ENCODE assay signal across 34 cellular contexts in the genomic region with DNA sequence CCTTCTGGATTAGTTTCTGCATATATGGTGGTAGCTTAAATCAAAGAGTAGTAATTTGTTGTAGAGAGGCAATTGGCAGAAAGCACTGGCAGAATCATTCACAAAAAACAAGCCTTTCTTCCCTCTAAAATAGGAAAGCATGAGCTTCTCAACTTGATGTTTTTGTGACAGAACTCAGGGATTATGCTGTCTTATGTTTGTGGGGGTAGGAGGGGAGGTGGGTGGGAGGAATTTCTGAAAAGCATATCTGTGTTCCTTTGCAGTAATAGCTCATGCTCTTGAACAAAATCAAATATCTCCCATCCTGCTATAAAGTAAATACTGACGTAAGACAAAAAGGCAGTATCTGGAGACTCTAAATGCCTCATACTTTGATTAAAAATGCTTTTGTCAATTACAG.
"Had no signal": no experiment of that assay in that cellular context is flagged by ENCODE, and none has a peak within 500 bp of the region (broad histone marks: within the 10 kb centered on the region; RNA-seq: fewer than 3 reads in every experiment).

No MANE protein-coding gene starts in this region.

- H3K4me3 Mint-ChIP-seq: activated CD4-positive, alpha-beta memory T cell treated with anti-CD3 and anti-CD28 coated beads for 36 hours; activated CD4-positive, alpha-beta T cell treated with anti-CD3 and anti-CD28 coated beads for 36 hours; activated CD4-positive, alpha-beta T cell treated with anti-CD3 and anti-CD28 coated beads, Interleukin-2, amount 10 ng/mL, durations not matched to agents 24 days and 14 days; activated CD8-positive, alpha-beta memory T cell treated with anti-CD3 and anti-CD28 coated beads, Interleukin-2, amount 10 ng/mL, durations not matched to agents 7 days and 5 days; activated CD8-positive, alpha-beta T cell treated with anti-CD3 and anti-CD28 coated beads, Interleukin-2, amount 10 ng/mL, durations not matched to agents 7 days and 5 days; activated naive CD4-positive, alpha-beta T cell treated with anti-CD3 and anti-CD28 coated beads for 36 hours; activated naive CD4-positive, alpha-beta T cell treated with anti-CD3 and anti-CD28 coated beads, Interleukin-2, amount 50 U/mL, for 24 hours; activated naive CD8-positive, alpha-beta T cell treated with anti-CD3 and anti-CD28 coated beads for 36 hours; activated naive CD8-positive, alpha-beta T cell treated with anti-CD3 and anti-CD28 coated beads, Interleukin-2, amount 50 U/mL, for 24 hours; activated T-helper 1 cell treated with anti-CD3 and anti-CD28 coated beads, Interleukin-12 subunit alpha, Interleukin-12 subunit beta, Interleukin-2, Interleukin-4 antibody, amounts not matched to agents 30 ng/mL and 10 ng/mL and 1 ng/mL, durations not matched to agents 14 hours and 24 hours and 36 hours; dendritic cell treated with granulocyte-macrophage colony-stimulating factor and Interleukin-4, amounts not matched to agents 40 ng/mL and 50 ng/mL, for 4 days; endodermal cell; T-helper 17 cell; T-helper 2 cell treated with Interferon-gamma antibody and Interleukin-4, amounts not matched to agents 5 μg/mL and 100 μg/mL, for 36 hours had no signal

- ATAC-seq: activated CD4-positive, alpha-beta T cell treated with anti-CD3 and anti-CD28 coated beads for 36 hours; activated CD8-positive, alpha-beta memory T cell treated with anti-CD3 and anti-CD28 coated beads, Interleukin-2, amount 10 ng/mL, durations not matched to agents 7 days and 5 days; activated CD8-positive, alpha-beta T cell treated with anti-CD3 and anti-CD28 coated beads, Interleukin-2, amount 10 ng/mL, durations not matched to agents 7 days and 5 days; activated naive CD8-positive, alpha-beta T cell treated with anti-CD3 and anti-CD28 coated beads, Interleukin-2, amount 50 U/mL, for 24 hours; esophagus mucosa; gastrocnemius medialis; heart left ventricle; T-helper 17 cell had no signal

- H3K9me3 Mint-ChIP-seq: activated CD4-positive, alpha-beta T cell treated with anti-CD3 and anti-CD28 coated beads, Interleukin-2, amount 10 ng/mL, durations not matched to agents 24 days and 14 days; activated naive CD4-positive, alpha-beta T cell treated with anti-CD3 and anti-CD28 coated beads for 36 hours; activated naive CD4-positive, alpha-beta T cell treated with anti-CD3 and anti-CD28 coated beads, Interleukin-2, amount 50 U/mL, for 24 hours; activated naive CD8-positive, alpha-beta T cell treated with anti-CD3 and anti-CD28 coated beads for 36 hours; activated naive CD8-positive, alpha-beta T cell treated with anti-CD3 and anti-CD28 coated beads, Interleukin-2, amount 50 U/mL, for 24 hours; activated T-helper 1 cell treated with anti-CD3 and anti-CD28 coated beads, Interleukin-12 subunit alpha, Interleukin-12 subunit beta, Interleukin-2, Interleukin-4 antibody, amounts not matched to agents 30 ng/mL and 10 ng/mL and 1 ng/mL, durations not matched to agents 14 hours and 24 hours and 36 hours; activated T-helper 2 cell treated with anti-CD3 and anti-CD28 coated beads, Interferon-gamma antibody, Interleukin-2, Interleukin-4, amounts not matched to agents 10 μg/mL and 5 μg/mL and 100 μg/mL, durations not matched to agents 14 hours and 24 hours and 36 hours; dendritic cell treated with granulocyte-macrophage colony-stimulating factor and Interleukin-4, amounts not matched to agents 40 ng/mL and 50 ng/mL, for 4 days; endodermal cell; T-helper 2 cell treated with Interferon-gamma antibody and Interleukin-4, amounts not matched to agents 5 μg/mL and 100 μg/mL, for 36 hours had no signal

- H3K36me3 Mint-ChIP-seq: activated CD4-positive, alpha-beta memory T cell treated with anti-CD3 and anti-CD28 coated beads for 36 hours; activated CD8-positive, alpha-beta memory T cell treated with anti-CD3 and anti-CD28 coated beads, Interleukin-2, amount 10 ng/mL, durations not matched to agents 7 days and 5 days; activated naive CD4-positive, alpha-beta T cell treated with anti-CD3 and anti-CD28 coated beads, Interleukin-2, amount 50 U/mL, for 24 hours; activated naive CD8-positive, alpha-beta T cell treated with anti-CD3 and anti-CD28 coated beads for 36 hours had no signal

- H3K4me1 Mint-ChIP-seq: activated CD4-positive, alpha-beta T cell treated with anti-CD3 and anti-CD28 coated beads for 36 hours; activated CD4-positive, alpha-beta T cell treated with anti-CD3 and anti-CD28 coated beads, Interleukin-2, amount 10 ng/mL, durations not matched to agents 24 days and 14 days; activated CD8-positive, alpha-beta memory T cell treated with anti-CD3 and anti-CD28 coated beads, Interleukin-2, amount 10 ng/mL, durations not matched to agents 7 days and 5 days; activated naive CD4-positive, alpha-beta T cell treated with anti-CD3 and anti-CD28 coated beads, Interleukin-2, amount 50 U/mL, for 24 hours; activated naive CD8-positive, alpha-beta T cell treated with anti-CD3 and anti-CD28 coated beads for 36 hours; activated naive CD8-positive, alpha-beta T cell treated with anti-CD3 and anti-CD28 coated beads, Interleukin-2, amount 50 U/mL, for 24 hours; T-helper 17 cell had no signal

- H3K27ac Mint-ChIP-seq: activated CD4-positive, alpha-beta memory T cell treated with anti-CD3 and anti-CD28 coated beads for 36 hours; activated CD4-positive, alpha-beta T cell treated with anti-CD3 and anti-CD28 coated beads for 36 hours; activated CD4-positive, alpha-beta T cell treated with anti-CD3 and anti-CD28 coated beads, Interleukin-2, amount 10 ng/mL, durations not matched to agents 24 days and 14 days; activated CD8-positive, alpha-beta memory T cell treated with anti-CD3 and anti-CD28 coated beads, Interleukin-2, amount 10 ng/mL, durations not matched to agents 7 days and 5 days; activated CD8-positive, alpha-beta T cell treated with anti-CD3 and anti-CD28 coated beads, Interleukin-2, amount 10 ng/mL, durations not matched to agents 7 days and 5 days; activated naive CD4-positive, alpha-beta T cell treated with anti-CD3 and anti-CD28 coated beads for 36 hours; activated naive CD4-positive, alpha-beta T cell treated with anti-CD3 and anti-CD28 coated beads, Interleukin-2, amount 50 U/mL, for 24 hours; activated naive CD8-positive, alpha-beta T cell treated with anti-CD3 and anti-CD28 coated beads for 36 hours; activated naive CD8-positive, alpha-beta T cell treated with anti-CD3 and anti-CD28 coated beads, Interleukin-2, amount 50 U/mL, for 24 hours; activated T-helper 1 cell treated with anti-CD3 and anti-CD28 coated beads, Interleukin-12 subunit alpha, Interleukin-12 subunit beta, Interleukin-2, Interleukin-4 antibody, amounts not matched to agents 30 ng/mL and 10 ng/mL and 1 ng/mL, durations not matched to agents 14 hours and 24 hours and 36 hours; activated T-helper 2 cell treated with anti-CD3 and anti-CD28 coated beads, Interferon-gamma antibody, Interleukin-2, Interleukin-4, amounts not matched to agents 10 μg/mL and 5 μg/mL and 100 μg/mL, durations not matched to agents 14 hours and 24 hours and 36 hours; dendritic cell treated with granulocyte-macrophage colony-stimulating factor and Interleukin-4, amounts not matched to agents 40 ng/mL and 50 ng/mL, for 4 days; endodermal cell; T-helper 17 cell; T-helper 2 cell treated with Interferon-gamma antibody and Interleukin-4, amounts not matched to agents 5 μg/mL and 100 μg/mL, for 36 hours had no signal

- DNase-seq: activated CD4-positive, alpha-beta memory T cell treated with anti-CD3 and anti-CD28 coated beads for 36 hours; activated CD4-positive, alpha-beta T cell treated with anti-CD3 and anti-CD28 coated beads for 36 hours; activated CD4-positive, alpha-beta T cell treated with anti-CD3 and anti-CD28 coated beads, Interleukin-2, amount 10 ng/mL, durations not matched to agents 24 days and 14 days; activated CD4-positive, CD25-positive, alpha-beta regulatory T cell; activated CD4-positive, CD25-positive, alpha-beta regulatory T cell treated with anti-CD3 and anti-CD28 coated beads, Interleukin-2, amount 50 U/mL, for 72 hours; activated CD8-positive, alpha-beta memory T cell treated with anti-CD3 and anti-CD28 coated beads, Interleukin-2, amount 10 ng/mL, durations not matched to agents 7 days and 5 days; activated CD8-positive, alpha-beta memory T cell treated with anti-CD3 and anti-CD28 coated beads, Interleukin-2, amount 50 U/mL, for 4 hours; activated CD8-positive, alpha-beta T cell treated with anti-CD3 and anti-CD28 coated beads, Interleukin-2, amount 10 ng/mL, durations not matched to agents 7 days and 5 days; activated effector memory CD4-positive, alpha-beta T cell treated with anti-CD3 and anti-CD28 coated beads, Interleukin-2, amount 50 U/mL, for 16 hours; activated naive CD4-positive, alpha-beta T cell treated with anti-CD3 and anti-CD28 coated beads for 36 hours; activated naive CD8-positive, alpha-beta T cell treated with anti-CD3 and anti-CD28 coated beads for 36 hours; activated naive CD8-positive, alpha-beta T cell treated with anti-CD3 and anti-CD28 coated beads, Interleukin-2, amount 50 U/mL, for 24 hours; activated T-cell treated with anti-CD3 and anti-CD28 coated beads, Interleukin-2, amount 50 U/mL, for 1 hour; activated T-cell treated with anti-CD3 and anti-CD28 coated beads, Interleukin-2, amount 50 U/mL, for 48 hours; adrenal gland; aorta; central memory CD4-positive, alpha-beta T cell; cerebellar nuclear complex; dorsolateral prefrontal cortex; effector memory CD4-positive, alpha-beta T cell; endodermal cell; gastrocnemius medialis; glutamatergic neuron; heart left ventricle; T-helper 1 cell; T-helper 17 cell; T1000 had no signal

- H3K27me3 Mint-ChIP-seq: activated CD4-positive, alpha-beta memory T cell treated with anti-CD3 and anti-CD28 coated beads for 36 hours; activated CD4-positive, alpha-beta T cell treated with anti-CD3 and anti-CD28 coated beads for 36 hours; activated CD4-positive, alpha-beta T cell treated with anti-CD3 and anti-CD28 coated beads, Interleukin-2, amount 10 ng/mL, durations not matched to agents 24 days and 14 days; activated CD8-positive, alpha-beta memory T cell treated with anti-CD3 and anti-CD28 coated beads, Interleukin-2, amount 10 ng/mL, durations not matched to agents 7 days and 5 days; activated naive CD4-positive, alpha-beta T cell treated with anti-CD3 and anti-CD28 coated beads, Interleukin-2, amount 50 U/mL, for 24 hours; activated naive CD8-positive, alpha-beta T cell treated with anti-CD3 and anti-CD28 coated beads for 36 hours; activated naive CD8-positive, alpha-beta T cell treated with anti-CD3 and anti-CD28 coated beads, Interleukin-2, amount 50 U/mL, for 24 hours; brain; dendritic cell treated with granulocyte-macrophage colony-stimulating factor and Interleukin-4, amounts not matched to agents 40 ng/mL and 50 ng/mL, for 4 days; T-helper 17 cell had no signal
